ENCODE assay signal across 1 cellular context in the genomic region with DNA sequence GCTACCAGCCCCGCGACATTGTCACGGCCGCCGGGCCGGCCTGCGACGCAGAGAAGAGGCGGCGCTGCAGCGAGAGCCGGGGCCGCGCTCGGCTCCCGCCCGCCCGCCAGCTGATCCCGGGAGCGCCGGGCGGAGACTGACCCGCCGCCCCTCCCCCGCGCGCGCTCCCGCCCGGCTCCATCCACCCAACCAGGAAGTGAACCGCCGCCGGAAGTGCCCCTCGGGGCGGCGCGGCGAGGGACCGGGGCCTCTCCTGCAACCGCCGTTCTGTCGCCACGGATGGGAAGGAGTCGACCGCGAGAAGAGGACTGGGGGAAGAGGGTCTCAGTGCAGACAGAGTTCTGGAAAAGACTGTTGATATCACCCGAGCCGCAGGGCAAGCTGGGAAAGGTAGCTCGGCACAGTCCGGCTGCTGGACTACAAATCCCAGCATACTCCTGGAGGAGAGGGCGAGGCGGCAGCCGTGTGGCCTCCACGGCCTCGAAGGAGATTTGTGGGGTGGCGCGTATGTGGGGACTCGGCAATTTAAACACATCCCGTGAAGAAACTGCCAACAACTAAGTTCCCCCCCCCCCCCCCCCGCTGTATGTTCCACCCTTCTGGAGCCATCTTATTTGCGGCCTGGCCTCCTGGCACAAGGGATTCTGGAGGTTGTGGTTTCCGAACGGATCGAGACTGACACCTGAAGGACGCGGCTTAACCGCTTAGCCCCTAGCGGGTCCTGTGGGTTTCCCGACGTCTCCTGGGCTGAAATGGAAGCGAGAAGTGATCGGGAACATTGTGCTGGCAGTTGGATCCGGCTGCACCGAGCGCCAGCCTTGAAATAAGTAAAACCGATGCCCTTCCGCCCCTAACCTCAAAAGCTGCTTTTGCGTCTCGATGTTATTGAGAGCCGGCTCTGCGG.
TF ChIP-seq lines count a peak whose summit lies in the region.

Gene AAK1 (minus strand): TSS at position 138 of the 904 bp plus-strand sequence. CDS start 699 bp downstream, outside the sequence.

TF ChIP-seq in K562, 482 proteins besides CTCF, POLR2A, EP300 and RAD21 (continued from another document and continues in another):
- TF ChIP-seq ARNT (IDR thresholded peaks at IDR 0.05) (no peak), CREB3 (tag; conservative IDR thresholded peaks at IDR 0.05; ENCODE audit: low read depth) (no peak; the same call in 1 of the 2 replicates), HLTF (IDR thresholded peaks at IDR 0.05) (no peak), GTF2F1 (IDR thresholded peaks at IDR 0.05; ENCODE audit: low read depth, low read length) (0 out of 2 replicates have a peak, but pooled peaks have one; percentile 30), HNRNPUL1 (IDR thresholded peaks at IDR 0.05; ENCODE audit: low read length) (no peak), SPI1 (IDR thresholded peaks at IDR 0.05; ENCODE audit: borderline replicate concordance, low read depth, low read length) (no peak), SIRT6 (IDR thresholded peaks at IDR 0.05; ENCODE audit: low read depth, low read length) (no peak), TFAP4 (CRISPR knock-in tag; IDR thresholded peaks at IDR 0.05; ENCODE audit: borderline replicate concordance) (peak; percentile 92), SMAD4 (CRISPR knock-in tag; conservative IDR thresholded peaks at IDR 0.05) (peak; percentile 85), ZNF77 (CRISPR knock-in tag; IDR thresholded peaks at IDR 0.05) (no peak), SRSF7 (optimal IDR thresholded peaks at IDR 0.05; ENCODE audit: low read depth, low read length) (no peak), TCFL5 (CRISPR knock-in tag; conservative IDR thresholded peaks at IDR 0.05) (no peak), ZFP1 (CRISPR knock-in tag; IDR thresholded peaks at IDR 0.05) (no peak), L3MBTL2 (IDR thresholded peaks at IDR 0.05) (peak; percentile 75), KAT8 (IDR thresholded peaks at IDR 0.05; ENCODE audit: low read depth) (no peak), DMBX1 (CRISPR knock-in tag; IDR thresholded peaks at IDR 0.05; ENCODE audit: borderline replicate concordance) (no peak), TAF1 (IDR thresholded peaks at IDR 0.05; ENCODE audit: control insufficient read depth, extremely low read depth, insufficient read depth, low read length, severe bottlenecking) (peak; percentile 72), DPF2 (IDR thresholded peaks at IDR 0.05) (no peak), SMARCA4 (IDR thresholded peaks at IDR 0.05) (no peak), TEAD1 (CRISPR knock-in tag; IDR thresholded peaks at IDR 0.05) (peak in 1 of 2 experiments; percentile 79; a peak in 2 of 4 replicates), GATAD2A (IDR thresholded peaks at IDR 0.05) (no peak), MAZ (CRISPR knock-in tag; conservative IDR thresholded peaks at IDR 0.05 in 1 of 2, IDR thresholded peaks at IDR 0.05 in 1 of 2) (peak; percentile 64 to 92; a peak in 3 of 4 replicates), PATZ1 (CRISPR knock-in tag; IDR thresholded peaks at IDR 0.05; ENCODE audit: borderline replicate concordance) (no peak), ZNF347 (CRISPR knock-in tag; IDR thresholded peaks at IDR 0.05; ENCODE audit: low read depth) (no peak), SREBF1 (IDR thresholded peaks at IDR 0.05; ENCODE audit: borderline replicate concordance, low read depth, low read length) (no peak), BMI1 (IDR thresholded peaks at IDR 0.05; ENCODE audit: low read length) (no peak), MCM7 (IDR thresholded peaks at IDR 0.05) (no peak), SNIP1 (IDR thresholded peaks at IDR 0.05; ENCODE audit: low read depth) (no peak), MYC (IDR thresholded peaks at IDR 0.05; ENCODE audit: low read depth, low read length) (peak; percentile 61), MYC (CRISPR knock-in tag; IDR thresholded peaks at IDR 0.05; ENCODE audit: borderline replicate concordance, low read depth) (no peak), MECOM (CRISPR knock-in tag; IDR thresholded peaks at IDR 0.05) (no peak), EHMT2 (IDR thresholded peaks at IDR 0.05) (no peak), SMC3 (conservative IDR thresholded peaks at IDR 0.05; ENCODE audit: insufficient read depth, low read depth, low read length) (no peak), CCNT2 (IDR thresholded peaks at IDR 0.05; ENCODE audit: borderline replicate concordance, extremely low read depth, insufficient read length, low read depth, low read length) (peak; percentile 86), DNMT1 (IDR thresholded peaks at IDR 0.05) (no peak), ZSCAN29 (IDR thresholded peaks at IDR 0.05) (peak; percentile 54; the same call in 1 of the 2 replicates), PPARD (CRISPR knock-in tag; IDR thresholded peaks at IDR 0.05) (no peak)
- TF ChIP-seq, protein P1, sequence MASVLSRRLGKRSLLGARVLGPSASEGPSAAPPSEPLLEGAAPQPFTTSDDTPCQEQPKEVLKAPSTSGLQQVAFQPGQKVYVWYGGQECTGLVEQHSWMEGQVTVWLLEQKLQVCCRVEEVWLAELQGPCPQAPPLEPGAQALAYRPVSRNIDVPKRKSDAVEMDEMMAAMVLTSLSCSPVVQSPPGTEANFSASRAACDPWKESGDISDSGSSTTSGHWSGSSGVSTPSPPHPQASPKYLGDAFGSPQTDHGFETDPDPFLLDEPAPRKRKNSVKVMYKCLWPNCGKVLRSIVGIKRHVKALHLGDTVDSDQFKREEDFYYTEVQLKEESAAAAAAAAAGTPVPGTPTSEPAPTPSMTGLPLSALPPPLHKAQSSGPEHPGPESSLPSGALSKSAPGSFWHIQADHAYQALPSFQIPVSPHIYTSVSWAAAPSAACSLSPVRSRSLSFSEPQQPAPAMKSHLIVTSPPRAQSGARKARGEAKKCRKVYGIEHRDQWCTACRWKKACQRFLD (CRISPR knock-in tag; IDR thresholded peaks at IDR 0.05) = peak; percentile 74; the same call in 1 of the 2 replicates
- TF ChIP-seq, protein P2, sequence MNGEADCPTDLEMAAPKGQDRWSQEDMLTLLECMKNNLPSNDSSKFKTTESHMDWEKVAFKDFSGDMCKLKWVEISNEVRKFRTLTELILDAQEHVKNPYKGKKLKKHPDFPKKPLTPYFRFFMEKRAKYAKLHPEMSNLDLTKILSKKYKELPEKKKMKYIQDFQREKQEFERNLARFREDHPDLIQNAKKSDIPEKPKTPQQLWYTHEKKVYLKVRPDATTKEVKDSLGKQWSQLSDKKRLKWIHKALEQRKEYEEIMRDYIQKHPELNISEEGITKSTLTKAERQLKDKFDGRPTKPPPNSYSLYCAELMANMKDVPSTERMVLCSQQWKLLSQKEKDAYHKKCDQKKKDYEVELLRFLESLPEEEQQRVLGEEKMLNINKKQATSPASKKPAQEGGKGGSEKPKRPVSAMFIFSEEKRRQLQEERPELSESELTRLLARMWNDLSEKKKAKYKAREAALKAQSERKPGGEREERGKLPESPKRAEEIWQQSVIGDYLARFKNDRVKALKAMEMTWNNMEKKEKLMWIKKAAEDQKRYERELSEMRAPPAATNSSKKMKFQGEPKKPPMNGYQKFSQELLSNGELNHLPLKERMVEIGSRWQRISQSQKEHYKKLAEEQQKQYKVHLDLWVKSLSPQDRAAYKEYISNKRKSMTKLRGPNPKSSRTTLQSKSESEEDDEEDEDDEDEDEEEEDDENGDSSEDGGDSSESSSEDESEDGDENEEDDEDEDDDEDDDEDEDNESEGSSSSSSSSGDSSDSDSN (IDR thresholded peaks at IDR 0.05; ENCODE audit: borderline replicate concordance in 1 of 2, low read depth in 2 of 2, low read length in 2 of 2) = peak; percentile 43 to 74; a peak in 1 of 4 replicates
- TF ChIP-seq, protein P3, sequence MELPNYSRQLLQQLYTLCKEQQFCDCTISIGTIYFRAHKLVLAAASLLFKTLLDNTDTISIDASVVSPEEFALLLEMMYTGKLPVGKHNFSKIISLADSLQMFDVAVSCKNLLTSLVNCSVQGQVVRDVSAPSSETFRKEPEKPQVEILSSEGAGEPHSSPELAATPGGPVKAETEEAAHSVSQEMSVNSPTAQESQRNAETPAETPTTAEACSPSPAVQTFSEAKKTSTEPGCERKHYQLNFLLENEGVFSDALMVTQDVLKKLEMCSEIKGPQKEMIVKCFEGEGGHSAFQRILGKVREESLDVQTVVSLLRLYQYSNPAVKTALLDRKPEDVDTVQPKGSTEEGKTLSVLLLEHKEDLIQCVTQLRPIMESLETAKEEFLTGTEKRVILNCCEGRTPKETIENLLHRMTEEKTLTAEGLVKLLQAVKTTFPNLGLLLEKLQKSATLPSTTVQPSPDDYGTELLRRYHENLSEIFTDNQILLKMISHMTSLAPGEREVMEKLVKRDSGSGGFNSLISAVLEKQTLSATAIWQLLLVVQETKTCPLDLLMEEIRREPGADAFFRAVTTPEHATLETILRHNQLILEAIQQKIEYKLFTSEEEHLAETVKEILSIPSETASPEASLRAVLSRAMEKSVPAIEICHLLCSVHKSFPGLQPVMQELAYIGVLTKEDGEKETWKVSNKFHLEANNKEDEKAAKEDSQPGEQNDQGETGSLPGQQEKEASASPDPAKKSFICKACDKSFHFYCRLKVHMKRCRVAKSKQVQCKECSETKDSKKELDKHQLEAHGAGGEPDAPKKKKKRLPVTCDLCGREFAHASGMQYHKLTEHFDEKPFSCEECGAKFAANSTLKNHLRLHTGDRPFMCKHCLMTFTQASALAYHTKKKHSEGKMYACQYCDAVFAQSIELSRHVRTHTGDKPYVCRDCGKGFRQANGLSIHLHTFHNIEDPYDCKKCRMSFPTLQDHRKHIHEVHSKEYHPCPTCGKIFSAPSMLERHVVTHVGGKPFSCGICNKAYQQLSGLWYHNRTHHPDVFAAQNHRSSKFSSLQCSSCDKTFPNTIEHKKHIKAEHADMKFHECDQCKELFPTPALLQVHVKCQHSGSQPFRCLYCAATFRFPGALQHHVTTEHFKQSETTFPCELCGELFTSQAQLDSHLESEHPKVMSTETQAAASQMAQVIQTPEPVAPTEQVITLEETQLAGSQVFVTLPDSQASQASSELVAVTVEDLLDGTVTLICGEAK (IDR thresholded peaks at IDR 0.05) = peak; percentile 96
- TF ChIP-seq, protein P3 (CRISPR knock-in tag; IDR thresholded peaks at IDR 0.05) = no peak
- TF ChIP-seq, protein P4, sequence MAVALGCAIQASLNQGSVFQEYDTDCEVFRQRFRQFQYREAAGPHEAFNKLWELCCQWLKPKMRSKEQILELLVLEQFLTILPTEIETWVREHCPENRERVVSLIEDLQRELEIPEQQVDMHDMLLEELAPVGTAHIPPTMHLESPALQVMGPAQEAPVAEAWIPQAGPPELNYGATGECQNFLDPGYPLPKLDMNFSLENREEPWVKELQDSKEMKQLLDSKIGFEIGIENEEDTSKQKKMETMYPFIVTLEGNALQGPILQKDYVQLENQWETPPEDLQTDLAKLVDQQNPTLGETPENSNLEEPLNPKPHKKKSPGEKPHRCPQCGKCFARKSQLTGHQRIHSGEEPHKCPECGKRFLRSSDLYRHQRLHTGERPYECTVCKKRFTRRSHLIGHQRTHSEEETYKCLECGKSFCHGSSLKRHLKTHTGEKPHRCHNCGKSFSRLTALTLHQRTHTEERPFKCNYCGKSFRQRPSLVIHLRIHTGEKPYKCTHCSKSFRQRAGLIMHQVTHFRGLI (CRISPR knock-in tag; IDR thresholded peaks at IDR 0.05) = no peak
